ENCODE assay signal across 11 cellular contexts in genomic region chr2:200352631-200353030, GRCh38. TPM values are rescaled to one million over a fixed set of nuclear protein-coding genes. Genes with fewer than 3 reads are reported as not detected.
DNase-seq lines count a peak whose midpoint lies in the region; ATAC-seq and TF ChIP-seq lines count a peak whose summit lies in the region.
"Had no signal": no experiment of that assay in that cellular context is flagged by ENCODE, and none has a peak within 500 bp of the region (broad histone marks: within the 10 kb centered on the region; RNA-seq: fewer than 3 reads in every experiment).

No MANE protein-coding gene starts in this region.

- peaks cover 69% of the 10 kb centered on the region for H3K36me3 Mint-ChIP-seq in Calu3 (ENCODE audit: insufficient read depth, unreplicated experiment)
- H3K36me3 Mint-ChIP-seq in progenitor cell of endocrine pancreas (ENCODE audit: insufficient read depth) = peaks cover 3% of the 10 kb centered on the region

- peak; percentile 64 for DNase-seq in Calu3
- no peak for DNase-seq in RWPE2 (ENCODE audit: low spot score)
- DNase-seq in progenitor cell of endocrine pancreas (ENCODE audit: low spot score, unreplicated experiment) = no peak
- no peak for DNase-seq in testis
- DNase-seq in NCI-H2227 treated with DMSO at 0.1 percent for 48 hours (lab: John Stamatoyannopoulos, UW) = no peak
- DNase-seq: activated CD4-positive, alpha-beta T cell treated with anti-CD3 and anti-CD28 coated beads, Interleukin-2, amount 10 ng/mL, durations not matched to agents 24 days and 14 days; NCI-H1092 treated with DMSO at 0.1 percent for 48 hours; Peyer's patch had no signal

- TF ChIP-seq CTCF in Calu3 (IDR thresholded peaks at IDR 0.05; ENCODE audit: unreplicated experiment) (no peak), RWPE2 (IDR thresholded peaks at IDR 0.05; ENCODE audit: poor library complexity, severe bottlenecking) (no peak), gastroesophageal sphincter (IDR thresholded peaks at IDR 0.05) (no peak), progenitor cell of endocrine pancreas (IDR thresholded peaks at IDR 0.05; ENCODE audit: unreplicated experiment) (no peak), testis (IDR thresholded peaks at IDR 0.05) (no peak)

- no peak for TF ChIP-seq EP300 in gastroesophageal sphincter (IDR thresholded peaks at IDR 0.05)

- H3K27me3 ChIP-seq in RWPE2 (ENCODE audit: insufficient read depth, poor library complexity, severe bottlenecking) (no peaks in the 10 kb centered on the region), gastroesophageal sphincter (no peaks in the 10 kb centered on the region), testis (no peaks in the 10 kb centered on the region)
- H3K27me3 ChIP-seq: Peyer's patch had no signal

- ATAC-seq in RWPE2 (ENCODE audit: low read depth) = peak; percentile 86
- ATAC-seq in gastroesophageal sphincter = peak; percentile 34
- ATAC-seq in HG02798 (IDR thresholded peaks at IDR 0.05; ENCODE audit: poor library complexity, unreplicated experiment) = no peak
- ATAC-seq in GM21825 (IDR thresholded peaks at IDR 0.05; ENCODE audit: unreplicated experiment) = no peak

- H3K4me3 Mint-ChIP-seq in Calu3 (ENCODE audit: low read depth, unreplicated experiment) (peak overlapping the region; percentile 59), progenitor cell of endocrine pancreas (ENCODE audit: low read depth) (peak overlapping the region; percentile 56)
- H3K4me3 Mint-ChIP-seq: activated CD4-positive, alpha-beta T cell treated with anti-CD3 and anti-CD28 coated beads, Interleukin-2, amount 10 ng/mL, durations not matched to agents 24 days and 14 days had no signal

- H3K9me3 ChIP-seq in RWPE2 (ENCODE audit: severe bottlenecking) (no peaks in the 10 kb centered on the region), gastroesophageal sphincter (no peaks in the 10 kb centered on the region), testis (no peaks in the 10 kb centered on the region)
- H3K9me3 ChIP-seq: Peyer's patch had no signal

- BruUV-seq in Calu3 (replicated peaks; lab: Mats Ljungman, UMichigan) = no TSS peak

- H3K27ac Mint-ChIP-seq in Calu3 (ENCODE audit: unreplicated experiment) (peak overlapping the region; percentile 96), progenitor cell of endocrine pancreas (peak overlapping the region; percentile 99)
- H3K27ac Mint-ChIP-seq: activated CD4-positive, alpha-beta T cell treated with anti-CD3 and anti-CD28 coated beads, Interleukin-2, amount 10 ng/mL, durations not matched to agents 24 days and 14 days had no signal

- H3K4me1 ChIP-seq in RWPE2 (ENCODE audit: insufficient read depth, poor library complexity, severe bottlenecking) (peaks cover 5% of the 10 kb centered on the region), gastroesophageal sphincter (peaks cover 3 to 44% (median 21%) of the 10 kb centered on the region in 3 donors), testis (peaks cover 27% of the 10 kb centered on the region)
- H3K4me1 ChIP-seq: Peyer's patch had no signal

- H3K36me3 ChIP-seq in RWPE2 (ENCODE audit: low read depth) (no peaks in the 10 kb centered on the region), gastroesophageal sphincter (no peaks in the 10 kb centered on the region), testis (ENCODE audit: low read depth, missing control alignments) (no peaks in the 10 kb centered on the region)
- H3K36me3 ChIP-seq: Peyer's patch had no signal

- H3K4me1 Mint-ChIP-seq in Calu3 (ENCODE audit: low read depth, unreplicated experiment) = peaks cover 98% of the 10 kb centered on the region
- H3K4me1 Mint-ChIP-seq in progenitor cell of endocrine pancreas (ENCODE audit: low read depth) = peaks cover 69% of the 10 kb centered on the region

- intact Hi-C loops in Calu3 (cut with micrococcal nuclease; ENCODE audit: unreplicated experiment) = loop anchor here (2.0 kb wide), 1 partner anchor 24 kb away; no protein-coding TSS in a partner anchor
- intact Hi-C loops in testis (cut with DNase I; ENCODE audit: low total_unique reads) = no loop called here

- H3K27me3 Mint-ChIP-seq in Calu3 (ENCODE audit: unreplicated experiment) (no peaks in the 10 kb centered on the region), progenitor cell of endocrine pancreas (no peaks in the 10 kb centered on the region)
- H3K27me3 Mint-ChIP-seq: activated CD4-positive, alpha-beta T cell treated with anti-CD3 and anti-CD28 coated beads, Interleukin-2, amount 10 ng/mL, durations not matched to agents 24 days and 14 days had no signal

- CTCF ChIA-PET in Calu3 (lab: Charles Lee) = interaction anchor here (0.6 to 2.5 kb wide), 6 partner anchors 15 to 53 kb away, joined by 3 to 6 read pairs (median 4); no protein-coding TSS in a partner anchor

- WGBS in gastroesophageal sphincter (ENCODE audit: low coverage in 1 of 2), 2 donors = no CpG with 5 or more reads among the region's 1 CpG
- WGBS in testis, 2 donors = 42 to 57% methylated on average over 1 of the region's 1 CpG

- H3K9me3 Mint-ChIP-seq in Calu3 (ENCODE audit: low read depth, unreplicated experiment) = no peaks in the 10 kb centered on the region
- H3K9me3 Mint-ChIP-seq in progenitor cell of endocrine pancreas (ENCODE audit: low read depth) = no peaks in the 10 kb centered on the region

- peak overlapping the region; percentile 21 for H3K27ac ChIP-seq in RWPE2 (ENCODE audit: poor library complexity, severe bottlenecking)
- peak overlapping the region in 1 of 4 donors; percentile 48 for H3K27ac ChIP-seq in gastroesophageal sphincter
- peak overlapping the region in 1 of 2 donors; percentile 46 for H3K27ac ChIP-seq in testis
- H3K27ac ChIP-seq: Peyer's patch had no signal

- H3K4me3 ChIP-seq in RWPE2 (ENCODE audit: severe bottlenecking) (no peak overlapping the region), gastroesophageal sphincter (no peak overlapping the region), testis (no peak overlapping the region)
- H3K4me3 ChIP-seq: Peyer's patch had no signal

- no peak for TF ChIP-seq POLR2A in gastroesophageal sphincter (IDR thresholded peaks at IDR 0.05)
- no peak for TF ChIP-seq POLR2A in testis (IDR thresholded peaks at IDR 0.05)

RNA-seq across cellular contexts. Expression of gene SPATS2L, which starts 46.1 kb away (rescaled TPM):
- 378 and 497 TPM in 2 replicates for total RNA-seq in Calu3 (2022)
- 100 to 1,000 TPM in 2 of 4 donors, 10 to 100 TPM in 2; 50.6 to 120 (median 91.5) TPM for total RNA-seq in gastroesophageal sphincter
- total RNA-seq in progenitor cell of endocrine pancreas = 110 and 121 TPM in 2 replicates
- total RNA-seq in testis = 10 to 100 TPM; 49.7 to 52.9 TPM
- polyA plus RNA-seq in testis (ENCODE audit: insufficient read depth, low read depth, low replicate concordance) = 67.6 TPM

Comparison
In these comparisons a context has a peak if more than half of its experiments do, and no peak if none do; other contexts are left out.
1. ATAC-seq: peak in RWPE2 (single experiment) and gastroesophageal sphincter (single experiment); none in HG02798 (single experiment) and GM21825 (single experiment).